20 cellular contexts compared by ENCODE assay signal in genomic region chr15:77582763-77583162, GRCh38. TPM values are rescaled to one million over a fixed set of nuclear protein-coding genes. Genes with fewer than 3 reads are reported as not detected.
"Had no signal": no experiment of that assay in that cellular context is flagged by ENCODE, and none has a peak within 500 bp of the region (broad histone marks: within the 10 kb centered on the region; RNA-seq: fewer than 3 reads in every experiment).

No MANE protein-coding gene starts in this region.

- H3K27ac ChIP-seq: foreskin keratinocyte, spleen, testis, vagina had no signal

- H3K4me1 ChIP-seq: foreskin keratinocyte, vagina had no signal

- H3K36me3 ChIP-seq: spleen, vagina had no signal

- ATAC-seq: activated naive CD4-positive, alpha-beta T cell treated with anti-CD3 and anti-CD28 coated beads, Interleukin-2, amount 50 U/mL, for 72 hours; activated T-helper 17 cell treated with anti-CD3 and anti-CD28 coated beads, Interleukin-2, amount 50 U/mL, for 72 hours; foreskin keratinocyte; WTC11 had no signal

- H3K9me3 ChIP-seq: spleen, testis, vagina had no signal

- H3K27me3 ChIP-seq: spleen, testis, vagina had no signal

- DNase-seq: activated CD8-positive, alpha-beta memory T cell treated with anti-CD3 and anti-CD28 coated beads for 24 hours; activated CD8-positive, alpha-beta memory T cell treated with anti-CD3 and anti-CD28 coated beads, Interleukin-2, amount 50 U/mL, for 4 hours; activated T-cell treated with anti-CD3 and anti-CD28 coated beads, Interleukin-2, amount 50 U/mL, for 24 hours; aorta; effector CD4-positive, alpha-beta T cell; erythroblast; foreskin keratinocyte; hippocampal formation; occipital lobe; retina; spleen; stimulated activated CD4-positive, alpha-beta T cell treated with anti-CD3 and anti-CD28 coated beads, Interleukin-4, amount 100 ng/mL, for 1 hour; stimulated activated naive CD4-positive, alpha-beta T cell; T-helper 9 cell; testis had no signal

- H3K4me3 ChIP-seq: spleen, testis, vagina had no signal

RNA-seq across cellular contexts. Expression of gene LINGO1, which starts 49.9 kb away (rescaled TPM):
- total RNA-seq: activated naive CD4-positive, alpha-beta T cell treated with anti-CD3 and anti-CD28 coated beads, Interleukin-2, amount 50 U/mL, for 72 hours; activated T-helper 17 cell treated with anti-CD3 and anti-CD28 coated beads, Interleukin-2, amount 50 U/mL, for 72 hours; fibroblast of lung had no signal
